Comparison of ENCODE assay signal across 8 cellular contexts in the genomic region with DNA sequence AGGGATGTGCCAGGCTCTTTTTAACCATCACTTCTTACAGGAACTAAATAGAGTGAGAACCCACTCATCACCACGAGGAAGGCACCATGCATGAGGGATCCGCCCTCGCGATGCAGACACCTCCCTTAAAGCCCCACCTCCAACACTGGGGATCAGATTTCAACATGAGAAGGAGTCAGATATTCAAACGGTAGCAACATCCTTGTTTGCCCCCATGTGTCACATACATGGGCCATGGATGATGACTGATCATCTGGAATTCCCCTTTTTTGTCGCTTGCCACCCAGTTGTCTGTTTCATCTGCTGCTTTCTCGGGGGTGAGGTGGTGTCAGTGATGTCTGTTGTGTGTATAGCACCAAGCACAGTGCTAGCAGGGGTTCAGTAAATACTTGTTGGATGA. TPM values are rescaled to one million over a fixed set of nuclear protein-coding genes. Genes with fewer than 3 reads are reported as not detected.
DNase-seq lines count a peak whose midpoint lies in the region; ATAC-seq, FAIRE-seq and TF ChIP-seq lines count a peak whose summit lies in the region.

No MANE protein-coding gene starts in this region.

- TF ChIP-seq POLR2A in HepG2 (IDR thresholded peaks at IDR 0.05; ENCODE audit: insufficient read depth in 1 of 2, low read depth in 2 of 2, low read length in 2 of 2): no peak
- no peak for TF ChIP-seq POLR2A in stomach (IDR thresholded peaks at IDR 0.05)
- TF ChIP-seq POLR2A in right lobe of liver (IDR thresholded peaks at IDR 0.05): no peak

- H3K4me3 Mint-ChIP-seq in IgD-negative memory B cell: peak overlapping the region; percentile 22 to 86 (median 72)
- peak overlapping the region; percentile 58 for H3K4me3 Mint-ChIP-seq in activated T-helper 1 cell treated with anti-CD3 and anti-CD28 coated beads, Interleukin-12 subunit alpha, Interleukin-12 subunit beta, Interleukin-2, Interleukin-4 antibody, amounts not matched to agents 30 ng/mL and 10 ng/mL and 1 ng/mL, durations not matched to agents 14 hours and 24 hours and 36 hours

- no peak for TF ChIP-seq CTCF in GM20000 (IDR thresholded peaks at IDR 0.05; ENCODE audit: extremely low read depth, missing control alignments)
- TF ChIP-seq CTCF in HepG2 (CRISPR knock-in tag; IDR thresholded peaks at IDR 0.05): no peak
- TF ChIP-seq CTCF in stomach (IDR thresholded peaks at IDR 0.05): no peak
- no peak for TF ChIP-seq CTCF in right lobe of liver (IDR thresholded peaks at IDR 0.05)

- H3K79me2 ChIP-seq in HepG2 (ENCODE audit: insufficient read depth, low read length): peaks cover 8% of the 10 kb centered on the region

- no peak overlapping the region for H3K4me2 ChIP-seq in HepG2 (ENCODE audit: low read depth, low read length)

- H2AFZ ChIP-seq in HepG2 (ENCODE audit: low read length): no peak overlapping the region

- CTCF ChIA-PET in HepG2 (lab: Yijun Ruan, JAX; ENCODE audit: low intra/inter-chr PET ratio, low total read pairs): no interaction called here

- H3K27ac Mint-ChIP-seq in IgD-negative memory B cell: peak overlapping the region; percentile 78 to 99 (median 93)
- peak overlapping the region; percentile 88 for H3K27ac Mint-ChIP-seq in activated T-helper 1 cell treated with anti-CD3 and anti-CD28 coated beads, Interleukin-12 subunit alpha, Interleukin-12 subunit beta, Interleukin-2, Interleukin-4 antibody, amounts not matched to agents 30 ng/mL and 10 ng/mL and 1 ng/mL, durations not matched to agents 14 hours and 24 hours and 36 hours

- BruUV-seq in HepG2 (replicated peaks; lab: Mats Ljungman, UMichigan): no TSS peak

- in situ Hi-C loops in HepG2 (cut with HindIII; ENCODE audit: extremely low pct_ligation_motif_present, low pct_unique_long_range_greater_than_20kb): no loop called here

- no peak overlapping the region for H3K27ac ChIP-seq in HepG2 (ENCODE audit: extremely low read length, insufficient read depth, low read length)
- H3K27ac ChIP-seq in stomach: peak overlapping the region in 1 of 5 donors; percentile 20
- H3K27ac ChIP-seq in right lobe of liver: no peak overlapping the region

- no peak for TF ChIP-seq RAD21 in HepG2 (CRISPR knock-in tag; IDR thresholded peaks at IDR 0.05)

- WGBS in HepG2 (ENCODE audit: low lambda C conversion rate): 83% methylated on average over 7 of the region's 7 CpGs
- WGBS in stomach, 5 donors: 62 to 77% (median 66%) methylated on average over 7 of the region's 7 CpGs
- WGBS in right lobe of liver (ENCODE audit: insufficient coverage, low coverage, low lambda C conversion rate, missing lambda C conversion rate): 28% methylated on average over 4 of the region's 7 CpGs

- TF ChIP-seq EP300 in HepG2 (IDR thresholded peaks at IDR 0.05; ENCODE audit: low read depth in 2 of 2, low read length in 2 of 2): no peak
- no peak for TF ChIP-seq EP300 in HepG2 (CRISPR knock-in tag; IDR thresholded peaks at IDR 0.05; ENCODE audit: borderline replicate concordance)
- no peak for TF ChIP-seq EP300 in stomach (IDR thresholded peaks at IDR 0.05)

- peaks cover 31% of the 10 kb centered on the region for H3K4me1 ChIP-seq in HepG2 (ENCODE audit: insufficient read depth, low read length)
- peaks cover 25 to 84% (median 55%) of the 10 kb centered on the region in 4 donors for H3K4me1 ChIP-seq in stomach
- no peaks in the 10 kb centered on the region for H3K4me1 ChIP-seq in right lobe of liver

- POLR2A ChIA-PET in HepG2 (lab: Yijun Ruan, JAX): no interaction called here

- intact Hi-C loops in activated T-helper 1 cell treated with anti-CD3 and anti-CD28 coated beads, Interleukin-12 subunit alpha, Interleukin-12 subunit beta, Interleukin-2, Interleukin-4 antibody, amounts not matched to agents 30 ng/mL and 10 ng/mL and 1 ng/mL, durations not matched to agents 14 hours and 24 hours and 36 hours (cut with micrococcal nuclease): loop anchor here (1.0 to 2.0 kb wide), 6 partner anchors 12 to 392 kb away; partner anchors contain the start of gene UXS1
- intact Hi-C loops in HepG2 (cut with micrococcal nuclease; ENCODE audit: unreplicated experiment): no loop called here
- intact Hi-C loops in stomach (cut with DNase I; ENCODE audit: low total_unique reads): no loop called here
- intact Hi-C loops in right lobe of liver (cut with DNase I): no loop called here

- H3K27me3 ChIP-seq in HepG2 (ENCODE audit: control insufficient read depth in 1 of 2, insufficient read depth in 2 of 2, low read length in 2 of 2) (no peaks in the 10 kb centered on the region), stomach (no peaks in the 10 kb centered on the region), right lobe of liver (no peaks in the 10 kb centered on the region)

- H3K27me3 Mint-ChIP-seq in IgD-negative memory B cell: no peaks in the 10 kb centered on the region
- H3K27me3 Mint-ChIP-seq in activated T-helper 1 cell treated with anti-CD3 and anti-CD28 coated beads, Interleukin-12 subunit alpha, Interleukin-12 subunit beta, Interleukin-2, Interleukin-4 antibody, amounts not matched to agents 30 ng/mL and 10 ng/mL and 1 ng/mL, durations not matched to agents 14 hours and 24 hours and 36 hours (ENCODE audit: insufficient read depth): no peaks in the 10 kb centered on the region

- no peaks in the 10 kb centered on the region for H3K36me3 ChIP-seq in HepG2 (replicated peaks in 1 of 2; ENCODE audit: control insufficient read depth in 1 of 2, insufficient read depth in 2 of 2, low read length in 2 of 2)
- H3K36me3 ChIP-seq in stomach: no peaks in the 10 kb centered on the region
- H3K36me3 ChIP-seq in right lobe of liver: no peaks in the 10 kb centered on the region

- no peak for FAIRE-seq in HepG2 (lab: Jason Lieb, UNC)

- ATAC-seq in HepG2: no peak
- ATAC-seq in right lobe of liver: no peak

- no peaks in the 10 kb centered on the region for H3K9me3 ChIP-seq in HepG2 (ENCODE audit: low read length)
- no peaks in the 10 kb centered on the region for H3K9me3 ChIP-seq in stomach
- H3K9me3 ChIP-seq in right lobe of liver: no peaks in the 10 kb centered on the region

- no peaks in the 10 kb centered on the region for H3K9me3 Mint-ChIP-seq in IgD-negative memory B cell
- no peaks in the 10 kb centered on the region for H3K9me3 Mint-ChIP-seq in activated T-helper 1 cell treated with anti-CD3 and anti-CD28 coated beads, Interleukin-12 subunit alpha, Interleukin-12 subunit beta, Interleukin-2, Interleukin-4 antibody, amounts not matched to agents 30 ng/mL and 10 ng/mL and 1 ng/mL, durations not matched to agents 14 hours and 24 hours and 36 hours

- no peak overlapping the region for H3K9ac ChIP-seq in HepG2 (ENCODE audit: insufficient read depth, low read depth, low read length)

- H3K36me3 Mint-ChIP-seq in IgD-negative memory B cell: peaks cover 9% of the 10 kb centered on the region
- H3K36me3 Mint-ChIP-seq in activated T-helper 1 cell treated with anti-CD3 and anti-CD28 coated beads, Interleukin-12 subunit alpha, Interleukin-12 subunit beta, Interleukin-2, Interleukin-4 antibody, amounts not matched to agents 30 ng/mL and 10 ng/mL and 1 ng/mL, durations not matched to agents 14 hours and 24 hours and 36 hours (ENCODE audit: low read depth): peaks cover 45% of the 10 kb centered on the region

- H3K4me3 ChIP-seq in HepG2 (replicated peaks in 1 of 3; ENCODE audit: insufficient read depth in 1 of 3, low read depth in 2 of 3, low read length in 3 of 3) (no peak overlapping the region), stomach (no peak overlapping the region), right lobe of liver (no peak overlapping the region)

- H3K4me1 Mint-ChIP-seq in IgD-negative memory B cell: peaks cover 53 to 85% (median 78%) of the 10 kb centered on the region in 3 donors
- H3K4me1 Mint-ChIP-seq in activated T-helper 1 cell treated with anti-CD3 and anti-CD28 coated beads, Interleukin-12 subunit alpha, Interleukin-12 subunit beta, Interleukin-2, Interleukin-4 antibody, amounts not matched to agents 30 ng/mL and 10 ng/mL and 1 ng/mL, durations not matched to agents 14 hours and 24 hours and 36 hours (ENCODE audit: low read depth): peaks cover 93% of the 10 kb centered on the region

- DNase-seq in CD1c-positive myeloid dendritic cell (ENCODE audit: extremely low spot score): peak; percentile 43
- DNase-seq in GM20000 (ENCODE audit: low spot score): peak; percentile 38
- peak; percentile 70 for DNase-seq in activated T-helper 1 cell treated with anti-CD3 and anti-CD28 coated beads, Interleukin-12 subunit alpha, Interleukin-12 subunit beta, Interleukin-2, Interleukin-4 antibody, amounts not matched to agents 30 ng/mL and 10 ng/mL and 1 ng/mL, durations not matched to agents 14 hours and 24 hours and 36 hours (ENCODE audit: low spot score)
- DNase-seq in stimulated activated CD4-positive, alpha-beta T cell treated with anti-CD3 and anti-CD28 coated beads, Interleukin-4, amount 100 ng/mL, for 1 hour: peak; percentile 62
- no peak for DNase-seq in HepG2 (ENCODE audit: low spot score)
- no peak for DNase-seq in stomach
- DNase-seq in right lobe of liver: no peak

- no peaks in the 10 kb centered on the region; the same call in 1 of the 2 replicates for H4K20me1 ChIP-seq in HepG2 (ENCODE audit: insufficient read depth, low read length)

RNA-seq across cellular contexts. Expression of gene NCK2, which starts 57.9 kb away (rescaled TPM):
- polyA plus RNA-seq in IgD-negative memory B cell (19.6 TPM), HepG2 (2011; rRNA removed) (14.8 and 19.5 TPM in 2 replicates), stomach (10 to 100 TPM; 23.1 to 61.6 (median 45.5) TPM)
- total RNA-seq in activated T-helper 1 cell treated with anti-CD3 and anti-CD28 coated beads, Interleukin-12 subunit alpha, Interleukin-12 subunit beta, Interleukin-2, Interleukin-4 antibody, amounts not matched to agents 30 ng/mL and 10 ng/mL and 1 ng/mL, durations not matched to agents 14 hours and 24 hours and 36 hours: 79.9 and 86.8 TPM in 2 replicates
- total RNA-seq in HepG2 (2016; rRNA removed; fragmentation: Illumina TruSeq; extraction: Trizol) (21.3 and 23.5 TPM in 2 replicates), stomach (10 to 100 TPM; 27.0 to 88.9 (median 40.3) TPM), right lobe of liver (10 to 100 TPM in 1 of 6 experiments, 1 to 10 TPM in 5; 4.8 to 11.7 (median 7.1) TPM)
- 20.1 and 23.4 TPM in 2 replicates for total RNA-seq in HepG2 (2016; cell fraction: cytosol; rRNA removed; fragmentation: Illumina TruSeq; extraction: Trizol; ENCODE audit: low read depth)
- 17.9 and 25.3 TPM in 2 replicates for total RNA-seq in HepG2 (2016; cell fraction: insoluble cytoplasmic fraction; rRNA removed; fragmentation: Illumina TruSeq; extraction: Trizol)
- 50.5 and 50.9 TPM in 2 replicates for total RNA-seq in HepG2 (2016; cell fraction: membrane; rRNA removed; fragmentation: Illumina TruSeq; extraction: Trizol)
- total RNA-seq in HepG2 (2016; cell fraction: nucleus; rRNA removed; fragmentation: Illumina TruSeq; extraction: Trizol): 12.0 and 12.1 TPM in 2 replicates
- polyA plus RNA-seq in HepG2 (2011; cell fraction: cytosol; rRNA removed): 21.4 and 24.5 TPM in 2 replicates
- polyA plus RNA-seq in HepG2 (2011; cell fraction: nucleus; rRNA removed): 8.9 and 9.7 TPM in 2 replicates
- 20.9 and 25.1 TPM in 2 replicates for polyA plus RNA-seq in HepG2 (2012)
- polyA plus RNA-seq in HepG2 (2016; cell fraction: cytosol; fragmentation: Illumina TruSeq; extraction: Trizol; ENCODE audit: low read depth): 30.8 and 31.3 TPM in 2 replicates
- polyA plus RNA-seq in HepG2 (2016; cell fraction: insoluble cytoplasmic fraction; fragmentation: Illumina TruSeq; extraction: Trizol; ENCODE audit: low read depth): 24.5 and 29.7 TPM in 2 replicates
- polyA plus RNA-seq in HepG2 (2016; cell fraction: membrane; fragmentation: Illumina TruSeq; extraction: Trizol; ENCODE audit: low read depth): 53.4 and 56.8 TPM in 2 replicates
- polyA plus RNA-seq in HepG2 (2016; cell fraction: nucleus; fragmentation: Illumina TruSeq; extraction: Trizol; ENCODE audit: insufficient read depth, low read depth): 18.9 and 21.5 TPM in 2 replicates
- polyA minus RNA-seq in HepG2 (2011; rRNA and poly(A)+ RNA removed; ENCODE audit: low replicate concordance): 4.0 and 18.1 TPM in 2 replicates
- 9.8 and 11.4 TPM in 2 replicates for polyA minus RNA-seq in HepG2 (2011; cell fraction: cytosol; rRNA and poly(A)+ RNA removed)
- 9.0 and 11.7 TPM in 2 replicates for polyA minus RNA-seq in HepG2 (2011; cell fraction: nucleus; rRNA and poly(A)+ RNA removed)

Comparison
In these comparisons a context has a peak if more than half of its experiments do, and no peak if none do; other contexts are left out.
1. DNase-seq: peak in CD1c-positive myeloid dendritic cell (single experiment), GM20000 (single experiment), activated T-helper 1 cell treated with anti-CD3 and anti-CD28 coated beads, Interleukin-12 subunit alpha, Interleukin-12 subunit beta, Interleukin-2, Interleukin-4 antibody, amounts not matched to agents 30 ng/mL and 10 ng/mL and 1 ng/mL, durations not matched to agents 14 hours and 24 hours and 36 hours (single experiment) and stimulated activated CD4-positive, alpha-beta T cell treated with anti-CD3 and anti-CD28 coated beads, Interleukin-4, amount 100 ng/mL, for 1 hour (single experiment); none in HepG2 (single experiment), stomach (single experiment) and right lobe of liver (0 of 3).